Comparison of ENCODE assay signal across 1 cellular context in genomic region chr13:112078879-112079526, GRCh38.
A peak's percentile ranks its signal among the peaks of the same experiment; 100 is the strongest.
TF ChIP-seq lines count a peak whose summit lies in the region.

No MANE protein-coding gene starts in this region.

TF ChIP-seq in HepG2, 621 proteins besides CTCF, POLR2A, EP300 and RAD21 (continued from another document):
- peak; percentile 92 for TF ChIP-seq ZNF646 (CRISPR knock-in tag; IDR thresholded peaks at IDR 0.05)
- TF ChIP-seq ZNF331 (CRISPR knock-in tag; IDR thresholded peaks at IDR 0.05) = no peak
- no peak for TF ChIP-seq TGIF2 (CRISPR knock-in tag; IDR thresholded peaks at IDR 0.05)
- no peak for TF ChIP-seq IKZF4 (CRISPR knock-in tag; IDR thresholded peaks at IDR 0.05; ENCODE audit: borderline replicate concordance, low read depth, not compliant biosample characterization)
- TF ChIP-seq ZNF282 (IDR thresholded peaks at IDR 0.05; ENCODE audit: partially characterized antibody) = peak; percentile 53
- no peak for TF ChIP-seq SNAPC5 (CRISPR knock-in tag; IDR thresholded peaks at IDR 0.05; ENCODE audit: borderline replicate concordance)
- TF ChIP-seq TBX3 (IDR thresholded peaks at IDR 0.05; ENCODE audit: borderline replicate concordance) = no peak
